In genomic region chr12:84874125-84874824, GRCh38 we compare ENCODE assay signal across 8 cellular contexts. TPM values are rescaled to one million over a fixed set of nuclear protein-coding genes. Genes with fewer than 3 reads are reported as not detected.
DNase-seq lines count a peak whose midpoint lies in the region; ATAC-seq and TF ChIP-seq lines count a peak whose summit lies in the region.

No MANE protein-coding gene starts in this region.

- DNase-seq in Caco-2: peak in 1 of 2 experiments; percentile 36
- DNase-seq in NCI-H2107 (lab: John Stamatoyannopoulos, UW): peak; percentile 30
- DNase-seq in WTC11 (ENCODE audit: low spot score): no peak
- no peak for DNase-seq in left ventricle myocardium superior
- DNase-seq in activated naive CD4-positive, alpha-beta T cell treated with anti-CD3 and anti-CD28 coated beads, Interleukin-2, amount 50 U/mL, for 16 hours: no peak

- intact Hi-C loops in Caco-2 (cut with micrococcal nuclease; ENCODE audit: unreplicated experiment): loop anchor here (1.0 kb wide), 2 partner anchors 155 to 183 kb away; no protein-coding TSS in a partner anchor
- intact Hi-C loops in left ventricle myocardium superior (cut with micrococcal nuclease): loop anchor here (5.0 kb wide), 1 partner anchor 153 kb away; no protein-coding TSS in a partner anchor

- no peaks in the 10 kb centered on the region for H3K4me1 ChIP-seq in Caco-2

- no peak overlapping the region for H3K4me3 ChIP-seq in Caco-2 (ENCODE audit: low read depth, low read length)

- peaks cover 5% of the 10 kb centered on the region for H3K27me3 Mint-ChIP-seq in Caco-2 (ENCODE audit: insufficient read depth, unreplicated experiment)
- H3K27me3 Mint-ChIP-seq in WTC11 (ENCODE audit: low read depth): no peaks in the 10 kb centered on the region
- H3K27me3 Mint-ChIP-seq in stimulated activated memory B cell treated with anti-CD40 and anti-IgM and Interleukin-4, amounts not matched to agents 10 μg/mL and 1 μg/mL and 100 μg/mL, for 72 hours: no peaks in the 10 kb centered on the region

- no peaks in the 10 kb centered on the region for H3K36me3 Mint-ChIP-seq in Caco-2 (ENCODE audit: insufficient read depth, unreplicated experiment)
- H3K36me3 Mint-ChIP-seq in WTC11: no peaks in the 10 kb centered on the region; the same call in 1 of the 2 replicates
- H3K36me3 Mint-ChIP-seq in stimulated activated memory B cell treated with anti-CD40 and anti-IgM and Interleukin-4, amounts not matched to agents 10 μg/mL and 1 μg/mL and 100 μg/mL, for 72 hours: no peaks in the 10 kb centered on the region

- no peaks in the 10 kb centered on the region for H3K36me3 ChIP-seq in Caco-2 (ENCODE audit: control insufficient read depth, insufficient read depth, low read length)

- TF ChIP-seq CTCF in Caco-2 (IDR thresholded peaks at IDR 0.05; ENCODE audit: insufficient read depth in 1 of 2, low read depth in 1 of 2, low read length in 1 of 2, severe bottlenecking in 1 of 2, unreplicated experiment in 1 of 2) (peak; percentile 57 to 60), WTC11 (IDR thresholded peaks at IDR 0.05) (peak; percentile 68)

- no peaks in the 10 kb centered on the region for H3K27me3 ChIP-seq in Caco-2 (replicated peaks; ENCODE audit: control insufficient read depth, insufficient read depth, low read length)

- no peaks in the 10 kb centered on the region for H3K4me1 Mint-ChIP-seq in Caco-2 (ENCODE audit: low read depth, unreplicated experiment)
- no peaks in the 10 kb centered on the region for H3K4me1 Mint-ChIP-seq in WTC11
- H3K4me1 Mint-ChIP-seq in stimulated activated memory B cell treated with anti-CD40 and anti-IgM and Interleukin-4, amounts not matched to agents 10 μg/mL and 1 μg/mL and 100 μg/mL, for 72 hours: no peaks in the 10 kb centered on the region

- H3K9me3 Mint-ChIP-seq in Caco-2 (ENCODE audit: unreplicated experiment) (no peaks in the 10 kb centered on the region), WTC11 (no peaks in the 10 kb centered on the region)
- H3K9me3 Mint-ChIP-seq in stimulated activated memory B cell treated with anti-CD40 and anti-IgM and Interleukin-4, amounts not matched to agents 10 μg/mL and 1 μg/mL and 100 μg/mL, for 72 hours: no peaks in the 10 kb centered on the region

- H3K9me3 ChIP-seq in Caco-2: no peaks in the 10 kb centered on the region

- CTCF ChIA-PET in Caco-2 (lab: Charles Lee): interaction anchor here (1.5 kb wide), 1 partner anchor 155 kb away, joined by 9 read pairs; no protein-coding TSS in a partner anchor
- CTCF ChIA-PET in WTC11 (lab: Charles Lee): interaction anchor here (0.7 to 4.0 kb wide), 4 partner anchors 31 to 184 kb away, joined by 4 to 55 read pairs (median 5); no protein-coding TSS in a partner anchor

- ATAC-seq in GM19025 (IDR thresholded peaks at IDR 0.05; ENCODE audit: low read depth, unreplicated experiment): peak; percentile 86
- peak; percentile 92 for ATAC-seq in HG03097 (IDR thresholded peaks at IDR 0.05; ENCODE audit: low FRiP score, unreplicated experiment)
- peak; percentile 74 for ATAC-seq in WTC11
- ATAC-seq in left ventricle myocardium superior: peak; percentile 38
- peak; percentile 53 for ATAC-seq in stimulated activated memory B cell treated with anti-CD40 and anti-IgM and Interleukin-4, amounts not matched to agents 10 μg/mL and 1 μg/mL and 100 μg/mL, for 72 hours

- POLR2A ChIA-PET in Caco-2 (lab: Charles Lee): no interaction called here
- POLR2A ChIA-PET in WTC11 (lab: Charles Lee): no interaction called here

- no TSS peak for BruUV-seq in Caco-2 (replicated peaks; lab: Mats Ljungman, UMichigan)

- no peak overlapping the region for H3K4me3 Mint-ChIP-seq in Caco-2 (ENCODE audit: unreplicated experiment)
- no peak overlapping the region for H3K4me3 Mint-ChIP-seq in WTC11
- no peak overlapping the region for H3K4me3 Mint-ChIP-seq in stimulated activated memory B cell treated with anti-CD40 and anti-IgM and Interleukin-4, amounts not matched to agents 10 μg/mL and 1 μg/mL and 100 μg/mL, for 72 hours

- no peak overlapping the region for H3K27ac Mint-ChIP-seq in Caco-2 (ENCODE audit: unreplicated experiment)
- H3K27ac Mint-ChIP-seq in WTC11: no peak overlapping the region
- no peak overlapping the region for H3K27ac Mint-ChIP-seq in stimulated activated memory B cell treated with anti-CD40 and anti-IgM and Interleukin-4, amounts not matched to agents 10 μg/mL and 1 μg/mL and 100 μg/mL, for 72 hours

TF ChIP-seq in WTC11, 78 proteins besides CTCF, POLR2A, EP300 and RAD21:
- TF ChIP-seq ATF3 (CRISPR knock-in tag; conservative IDR thresholded peaks at IDR 0.05) (no peak), HMGA2 (CRISPR knock-in tag; IDR thresholded peaks at IDR 0.05) (peak; percentile 18; the same call in 1 of the 2 replicates)

RNA-seq across cellular contexts. Expression of gene SLC6A15, which starts 38.3 kb away (rescaled TPM):
- total RNA-seq in Caco-2 (2022) (not detected in 2 replicates), WTC11 (2021) (27.0 to 30.7 TPM (median 27.2 TPM) in 3 replicates), left ventricle myocardium superior (0.32 TPM)

Comparison
In these comparisons a context has a peak if more than half of its experiments do, and no peak if none do; other contexts are left out.
1. ATAC-seq: peak in every context shown above with its lines; median percentile 92 in HG03097; 86 in GM19025; 74 in WTC11; 53 in stimulated activated memory B cell treated with anti-CD40 and anti-IgM and Interleukin-4, amounts not matched to agents 10 μg/mL and 1 μg/mL and 100 μg/mL, for 72 hours; 38 in left ventricle myocardium superior.
2. RNA of gene SLC6A15, which starts 38.3 kb away (total RNA-seq): 27.0 to 30.7 TPM in WTC11; 0.32 TPM in left ventricle myocardium superior (single experiment) and not detected in Caco-2; every median in the first group is over 10 times any median in the second.